22 cellular contexts compared by ENCODE assay signal in genomic region chr10:44922021-44922420, GRCh38. TPM values are rescaled to one million over a fixed set of nuclear protein-coding genes. Genes with fewer than 3 reads are reported as not detected.
DNase-seq lines count a peak whose midpoint lies in the region; ATAC-seq and TF ChIP-seq lines count a peak whose summit lies in the region.
"Had no signal": no experiment of that assay in that cellular context is flagged by ENCODE, and none has a peak within 500 bp of the region (broad histone marks: within the 10 kb centered on the region; RNA-seq: fewer than 3 reads in every experiment).

No MANE protein-coding gene starts in this region.

- no peaks in the 10 kb centered on the region for H3K4me1 ChIP-seq in left ventricle myocardium inferior
- peaks cover 40 to 48% of the 10 kb centered on the region in 2 donors for H3K4me1 ChIP-seq in thyroid gland

- H3K9me3 ChIP-seq in left ventricle myocardium inferior (replicated peaks) (no peaks in the 10 kb centered on the region), thyroid gland (no peaks in the 10 kb centered on the region)

- H3K27me3 ChIP-seq in left ventricle myocardium inferior (ENCODE audit: low read depth) (no peaks in the 10 kb centered on the region), thyroid gland (no peaks in the 10 kb centered on the region)
- H3K27me3 ChIP-seq: BLaER1 treated with 17β-estradiol and CSF1 and Interleukin-3, amounts not matched to agents 10 nM and 100 nM had no signal

- ATAC-seq in left lobe of liver (no peak), GM21390 (IDR thresholded peaks at IDR 0.05; ENCODE audit: unreplicated experiment) (no peak)
- ATAC-seq: GM12878, GM23338, HepG2 had no signal

- TF ChIP-seq CTCF in left ventricle myocardium inferior (IDR thresholded peaks at IDR 0.05; ENCODE audit: borderline replicate concordance) (no peak), thyroid gland (IDR thresholded peaks at IDR 0.05) (no peak)

- DNase-seq in cardiac septum (ENCODE audit: low spot score) (peak; percentile 51), left ventricle myocardium inferior (no peak), left lobe of liver (ENCODE audit: low spot score) (peak; percentile 16), thyroid gland (peak in 1 of 2 donors; percentile 37), NCI-H1436 (lab: John Stamatoyannopoulos, UW) (no peak)
- no peak for DNase-seq in stimulated activated CD4-positive, alpha-beta T cell treated with anti-CD3 and anti-CD28 coated beads, Interleukin-1b, Interleukin-23, amount 100 ng/mL, for 48 hours
- DNase-seq: CD4-positive, CD25-positive, alpha-beta regulatory T cell; CD8-positive, alpha-beta memory T cell; COR-L47; DMS 273 treated with DMSO at 0.1 percent for 48 hours; DMS53; DND-41; EL; HCEC 1CT had no signal

- H3K4me3 ChIP-seq in left ventricle myocardium inferior (no peak overlapping the region), thyroid gland (replicated peaks in 1 of 3) (no peak overlapping the region)
- H3K4me3 ChIP-seq: BLaER1 treated with 17β-estradiol and CSF1 and Interleukin-3, amounts not matched to agents 10 nM and 100 nM; GM12878; GM23338 had no signal

- TF ChIP-seq POLR2A in thyroid gland (IDR thresholded peaks at IDR 0.05), result no peak

- H3K36me3 ChIP-seq in left ventricle myocardium inferior (no peaks in the 10 kb centered on the region), thyroid gland (no peaks in the 10 kb centered on the region)

- H3K27ac ChIP-seq in left ventricle myocardium inferior (replicated peaks), result no peak overlapping the region
- H3K27ac ChIP-seq in thyroid gland, result peak overlapping the region; percentile 7 to 59 (median 15)
- H3K27ac ChIP-seq: BLaER1 treated with 17β-estradiol and CSF1 and Interleukin-3, amounts not matched to agents 10 nM and 100 nM had no signal

- WGBS in thyroid gland, 2 donors, result 60 to 71% methylated on average over 5 of the region's 5 CpGs

- intact Hi-C loops in cardiac septum (cut with DNase I), result no loop called here
- intact Hi-C loops in left ventricle myocardium inferior (cut with micrococcal nuclease), result no loop called here
- intact Hi-C loops in thyroid gland (cut with DNase I), result no loop called here

RNA-seq across cellular contexts. Expression of gene TMEM72, which starts 10.9 kb away (rescaled TPM):
- total RNA-seq in cardiac septum (not detected), left ventricle myocardium inferior (not detected), left lobe of liver (not detected), thyroid gland (not detected)
- total RNA-seq: A172; B cell; CD4-positive, CD25-positive, alpha-beta regulatory T cell; CD8-positive, alpha-beta memory T cell; G401; GM12878; GM23338 had no signal

RNA-seq across cellular contexts. Expression of gene RASSF4, which starts 37.6 kb away (rescaled TPM):
- total RNA-seq in cardiac septum (47.5 TPM), left ventricle myocardium inferior (103 TPM), left lobe of liver (25.0 TPM), thyroid gland (100 to 1,000 TPM; 175 to 226 (median 203) TPM)

RNA-seq across cellular contexts. Expression of gene DEPP1, which starts 56.6 kb away (rescaled TPM):
- 45.5 TPM for total RNA-seq in cardiac septum
- total RNA-seq in left ventricle myocardium inferior, result 27.5 TPM
- 6.8 TPM for total RNA-seq in left lobe of liver
- total RNA-seq in thyroid gland, result 100 to 1,000 TPM in 2 of 4 donors, 10 to 100 TPM in 2; 45.1 to 518 (median 182) TPM
- total RNA-seq: B cell had no signal

Comparison
In these comparisons a context has a peak if more than half of its experiments do, and no peak if none do; other contexts are left out.
1. DNase-seq: peak in cardiac septum (single experiment) and left lobe of liver (single experiment); none in left ventricle myocardium inferior (single experiment), NCI-H1436 (single experiment) and stimulated activated CD4-positive, alpha-beta T cell treated with anti-CD3 and anti-CD28 coated beads, Interleukin-1b, Interleukin-23, amount 100 ng/mL, for 48 hours (single experiment).